8 cellular contexts compared by ENCODE assay signal in the genomic region with DNA sequence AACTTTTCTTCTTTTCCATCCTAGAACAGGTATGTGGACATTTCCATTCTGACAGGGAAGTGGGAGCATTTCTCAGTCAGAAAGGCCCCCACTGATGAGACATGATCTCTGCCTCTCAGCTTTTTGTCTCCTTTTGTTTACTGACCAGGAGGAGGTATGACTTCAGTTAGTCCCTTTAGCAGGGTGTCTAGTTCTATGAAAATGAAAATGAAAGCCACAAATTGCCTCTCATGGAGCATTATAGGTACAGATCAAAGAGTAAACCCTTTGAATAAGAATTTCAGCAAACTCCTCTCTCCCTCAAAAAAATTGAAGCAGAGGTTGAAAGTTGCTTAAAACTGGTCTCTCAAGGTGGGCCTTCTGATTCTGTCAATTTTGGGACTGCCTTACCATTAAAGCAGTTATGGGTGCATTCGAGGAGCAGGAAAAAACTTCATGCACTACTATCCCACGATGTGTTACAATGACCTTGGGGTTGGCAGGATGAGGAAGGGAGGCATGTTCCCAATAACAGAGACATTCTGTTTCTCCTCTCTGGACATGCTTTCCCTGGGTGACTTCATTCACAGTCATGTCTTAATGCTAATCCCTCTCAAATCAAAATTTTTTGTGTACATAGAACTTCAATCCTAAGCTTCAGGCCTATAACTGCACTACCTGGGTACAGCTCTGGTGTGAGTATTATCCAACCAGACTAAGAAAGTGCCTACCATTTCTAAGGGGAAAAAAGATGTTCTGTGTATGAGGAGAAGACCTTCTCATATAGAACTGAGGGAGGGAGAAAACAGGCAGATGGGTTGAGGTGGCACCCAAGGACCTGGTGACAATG. TPM values are rescaled to one million over a fixed set of nuclear protein-coding genes. Genes with fewer than 3 reads are reported as not detected.
DNase-seq lines count a peak whose midpoint lies in the region; ATAC-seq and TF ChIP-seq lines count a peak whose summit lies in the region.

No MANE protein-coding gene starts in this region.

- H3K4me3 ChIP-seq in left lung (no peak overlapping the region), adrenal gland (no peak overlapping the region), OCI-LY7 (ENCODE audit: low read depth, low read length, poor library complexity, severe bottlenecking) (no peak overlapping the region)

- peak; percentile 31 for DNase-seq in DMS53 (lab: John Stamatoyannopoulos, UW)
- no peak for DNase-seq in DMS53 treated with DMSO at 0.1 percent for 48 hours (lab: John Stamatoyannopoulos, UW; ENCODE audit: unreplicated experiment)
- no peak for DNase-seq in activated B cell treated with CpG ODN at 0.5 μM for 24 hours
- no peak for DNase-seq in left lung
- no peak for DNase-seq in adrenal gland
- DNase-seq in substantia nigra (lab: John Stamatoyannopoulos, UW), result no peak
- DNase-seq in OCI-LY7 (ENCODE audit: low spot score), result no peak

- H3K4me2 ChIP-seq in OCI-LY7 (ENCODE audit: low read length), result no peak overlapping the region

- H3K9me3 ChIP-seq in left lung, result no peaks in the 10 kb centered on the region
- H3K9me3 ChIP-seq in adrenal gland (replicated peaks in 1 of 3), result no peaks in the 10 kb centered on the region
- no peaks in the 10 kb centered on the region for H3K9me3 ChIP-seq in OCI-LY7 (ENCODE audit: low read length)

- no peaks in the 10 kb centered on the region for H3K9me3 Mint-ChIP-seq in activated B cell treated with CpG ODN at 0.5 μM for 24 hours

- no peaks in the 10 kb centered on the region for H3K36me3 ChIP-seq in left lung
- H3K36me3 ChIP-seq in adrenal gland (replicated peaks in 1 of 2), result no peaks in the 10 kb centered on the region
- H3K36me3 ChIP-seq in OCI-LY7 (ENCODE audit: insufficient read depth, low read length), result no peaks in the 10 kb centered on the region

- POLR2A ChIA-PET in activated B cell treated with CpG ODN at 0.5 μM for 24 hours (lab: Charles Lee), result no interaction called here
- POLR2A ChIA-PET in OCI-LY7 (lab: Charles Lee), result interaction anchor here (0.6 kb wide), 1 partner anchor 84 kb away, joined by 3 read pairs; no protein-coding TSS in a partner anchor

- H3K4me3 Mint-ChIP-seq in activated B cell treated with CpG ODN at 0.5 μM for 24 hours, result peak overlapping the region; percentile 3

- no peaks in the 10 kb centered on the region for H3K79me2 ChIP-seq in OCI-LY7 (ENCODE audit: insufficient read depth, low read depth, low read length)

- CTCF ChIA-PET in activated B cell treated with CpG ODN at 0.5 μM for 24 hours (lab: Charles Lee), result no interaction called here
- CTCF ChIA-PET in OCI-LY7 (lab: Charles Lee; ENCODE audit: unreplicated experiment), result no interaction called here

- ATAC-seq in HG02938 (IDR thresholded peaks at IDR 0.05; ENCODE audit: unreplicated experiment) (peak; percentile 96), activated B cell treated with CpG ODN at 0.5 μM for 24 hours (ENCODE audit: low read depth) (no peak), left lung (peak; percentile 43)

- TF ChIP-seq POLR2A in adrenal gland (IDR thresholded peaks at IDR 0.05), result no peak

- no peak overlapping the region for H2AFZ ChIP-seq in OCI-LY7 (ENCODE audit: low read length)

- peak overlapping the region; percentile 69 to 72 for H3K27ac ChIP-seq in left lung
- no peak overlapping the region for H3K27ac ChIP-seq in adrenal gland
- no peak overlapping the region for H3K27ac ChIP-seq in substantia nigra (ENCODE audit: low read depth, low read length, poor library complexity, severe bottlenecking)
- no peak overlapping the region for H3K27ac ChIP-seq in OCI-LY7 (ENCODE audit: low read depth, low read length, poor library complexity, severe bottlenecking)

- WGBS in adrenal gland, 4 donors, result 21 to 38% (median 27%) methylated on average over 2 of the region's 2 CpGs

- no peaks in the 10 kb centered on the region for H4K20me1 ChIP-seq in OCI-LY7 (ENCODE audit: insufficient read depth, low read length)

- TF ChIP-seq CTCF in activated B cell treated with CpG ODN at 0.5 μM for 24 hours (IDR thresholded peaks at IDR 0.05) (no peak), left lung (IDR thresholded peaks at IDR 0.05) (no peak), adrenal gland (IDR thresholded peaks at IDR 0.05) (no peak), OCI-LY7 (conservative IDR thresholded peaks at IDR 0.05; ENCODE audit: low read length) (no peak)

- no TSS peak for BruUV-seq in OCI-LY7 (replicated peaks; lab: Mats Ljungman, UMichigan)

- H3K4me1 Mint-ChIP-seq in activated B cell treated with CpG ODN at 0.5 μM for 24 hours, result peaks cover 9% of the 10 kb centered on the region

- no peaks in the 10 kb centered on the region for H3K9me2 ChIP-seq in OCI-LY7 (ENCODE audit: insufficient read depth, low read length)

- no peaks in the 10 kb centered on the region for H3K27me3 Mint-ChIP-seq in activated B cell treated with CpG ODN at 0.5 μM for 24 hours

- no peak overlapping the region for H3K27ac Mint-ChIP-seq in activated B cell treated with CpG ODN at 0.5 μM for 24 hours

- H3K36me3 Mint-ChIP-seq in activated B cell treated with CpG ODN at 0.5 μM for 24 hours (ENCODE audit: low read depth), result no peaks in the 10 kb centered on the region

- peaks cover 7 to 8% of the 10 kb centered on the region in 2 donors for H3K4me1 ChIP-seq in left lung
- peaks cover 0 to 10% of the 10 kb centered on the region in 2 donors for H3K4me1 ChIP-seq in adrenal gland (replicated peaks in 1 of 2)
- H3K4me1 ChIP-seq in OCI-LY7 (ENCODE audit: insufficient read depth, low read length, poor library complexity, severe bottlenecking), result no peaks in the 10 kb centered on the region

- H3K27me3 ChIP-seq in left lung (no peaks in the 10 kb centered on the region), adrenal gland (no peaks in the 10 kb centered on the region)

- intact Hi-C loops in activated B cell treated with CpG ODN at 0.5 μM for 24 hours (cut with micrococcal nuclease), result no loop called here
- intact Hi-C loops in left lung (cut with DNase I), result no loop called here
- intact Hi-C loops in adrenal gland (cut with DNase I), result no loop called here
- intact Hi-C loops in OCI-LY7 (cut with micrococcal nuclease; ENCODE audit: unreplicated experiment), result no loop called here

RNA-seq across cellular contexts. Expression of a gene that starts 50.6 kb away (rescaled TPM):
- total RNA-seq in activated B cell treated with CpG ODN at 0.5 μM for 24 hours, result 27.2 and 27.7 TPM in 2 replicates
- total RNA-seq in left lung, result 10 to 100 TPM; 44.4 to 46.3 TPM
- total RNA-seq in adrenal gland, result 100 to 1,000 TPM in 2 of 8 donors, 10 to 100 TPM in 6; 19.8 to 117 (median 61.9) TPM
- 10 to 100 TPM; 24.1 to 72.7 (median 24.2) TPM for polyA plus RNA-seq in adrenal gland
- total RNA-seq in OCI-LY7 (2014; rRNA removed; shearing (Covaris generic)), result 12.0 and 12.7 TPM in 2 replicates
- total RNA-seq in OCI-LY7 (2022), result 20.9 and 23.4 TPM in 2 replicates

Comparison
In these comparisons a context has a peak if more than half of its experiments do, and no peak if none do; other contexts are left out.
1. H3K27ac ChIP-seq: peak in left lung (2 of 2); none in adrenal gland (0 of 5), substantia nigra (single experiment) and OCI-LY7 (single experiment).